21 cellular contexts compared by ENCODE assay signal in the genomic region with DNA sequence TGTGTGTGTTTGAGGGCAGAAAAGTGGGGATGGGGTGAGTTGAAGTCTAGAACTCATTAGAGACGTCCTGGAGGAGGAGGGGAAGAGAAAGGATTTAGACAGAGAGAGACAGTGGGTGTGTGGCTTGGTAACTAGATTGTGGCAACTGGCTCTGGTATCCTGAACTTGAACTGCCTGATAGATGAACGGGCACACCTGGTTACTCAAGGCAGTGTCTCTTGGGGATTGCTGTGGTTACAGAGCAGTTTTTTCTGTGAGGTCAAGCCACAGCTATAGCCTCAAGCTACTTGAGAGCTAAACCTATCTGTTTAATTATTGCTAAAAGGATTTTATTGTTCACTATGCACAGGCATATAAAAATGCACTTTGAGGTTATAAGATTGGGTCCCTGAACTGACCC. TPM values are rescaled to one million over a fixed set of nuclear protein-coding genes. Genes with fewer than 3 reads are reported as not detected.
A peak's percentile ranks its signal among the peaks of the same experiment; 100 is the strongest.
DNase-seq lines count a peak whose midpoint lies in the region; ATAC-seq and TF ChIP-seq lines count a peak whose summit lies in the region.
"Had no signal": no experiment of that assay in that cellular context is flagged by ENCODE, and none has a peak within 500 bp of the region (broad histone marks: within the 10 kb centered on the region; RNA-seq: fewer than 3 reads in every experiment).

No MANE protein-coding gene starts in this region.

- TF ChIP-seq CTCF in GM12865 (IDR thresholded peaks at IDR 0.05; ENCODE audit: insufficient read depth, low read depth, low read length, missing control alignments), result no peak
- TF ChIP-seq CTCF in fibroblast of mammary gland (conservative IDR thresholded peaks at IDR 0.05; ENCODE audit: control insufficient read depth, insufficient read depth, low read depth, low read length), result no peak

- no peaks in the 10 kb centered on the region for H3K4me1 Mint-ChIP-seq in activated CD4-positive, alpha-beta T cell treated with anti-CD3 and anti-CD28 coated beads for 36 hours
- H3K4me1 Mint-ChIP-seq: activated CD4-positive, alpha-beta T cell treated with anti-CD3 and anti-CD28 coated beads, Interleukin-2, amount 10 ng/mL, durations not matched to agents 24 days and 14 days; central memory CD8-positive, alpha-beta T cell had no signal

- intact Hi-C loops in activated CD4-positive, alpha-beta T cell treated with anti-CD3 and anti-CD28 coated beads for 36 hours (cut with DNase I, micrococcal nuclease), result no loop called here

- no peak overlapping the region for H3K27ac Mint-ChIP-seq in activated CD4-positive, alpha-beta T cell treated with anti-CD3 and anti-CD28 coated beads for 36 hours
- H3K27ac Mint-ChIP-seq: activated CD4-positive, alpha-beta T cell treated with anti-CD3 and anti-CD28 coated beads, Interleukin-2, amount 10 ng/mL, durations not matched to agents 24 days and 14 days; stimulated activated naive CD8-positive, alpha-beta T cell treated with anti-CD3 and anti-CD28 coated beads, Interleukin-15, Interleukin-2, amounts not matched to agents 100 ng/mL and 50 ng/mL, for 24 hours had no signal

- no peaks in the 10 kb centered on the region for H3K9me3 Mint-ChIP-seq in activated CD4-positive, alpha-beta T cell treated with anti-CD3 and anti-CD28 coated beads for 36 hours (ENCODE audit: low read depth)
- H3K9me3 Mint-ChIP-seq: activated CD4-positive, alpha-beta T cell treated with anti-CD3 and anti-CD28 coated beads, Interleukin-2, amount 10 ng/mL, durations not matched to agents 24 days and 14 days; central memory CD8-positive, alpha-beta T cell; stimulated activated naive CD8-positive, alpha-beta T cell treated with anti-CD3 and anti-CD28 coated beads, Interleukin-15, Interleukin-2, amounts not matched to agents 100 ng/mL and 50 ng/mL, for 24 hours had no signal

- H3K4me3 ChIP-seq in GM12865 (ENCODE audit: low read depth, low read length), result no peak overlapping the region
- no peak overlapping the region for H3K4me3 ChIP-seq in fibroblast of mammary gland (ENCODE audit: control insufficient read depth, low read depth, low read length)
- H3K4me3 ChIP-seq: adrenal gland, upper lobe of right lung had no signal

- peak; percentile 25 for DNase-seq in GM12865 (ENCODE audit: low read depth)
- peak; percentile 75 for DNase-seq in LHCN-M2 (ENCODE audit: low read depth)
- DNase-seq in fibroblast of mammary gland (ENCODE audit: low read depth), result peak; percentile 45
- DNase-seq in activated CD4-positive, alpha-beta T cell treated with anti-CD3 and anti-CD28 coated beads for 36 hours, result no peak
- no peak for DNase-seq in NCI-H774 (lab: John Stamatoyannopoulos, UW)
- no peak for DNase-seq in SKM-1 treated with dmso at 0.1 percent for 144 hours (lab: John Stamatoyannopoulos, UW; ENCODE audit: unreplicated experiment)
- DNase-seq: activated CD4-positive, alpha-beta T cell treated with anti-CD3 and anti-CD28 coated beads, Interleukin-2, amount 10 ng/mL, durations not matched to agents 24 days and 14 days; activated T-cell treated with anti-CD3 and anti-CD28 coated beads, Interleukin-2, amount 50 U/mL, for 48 hours; adrenal gland; BE2C; DMS53; effector memory CD4-positive, alpha-beta T cell; KG1; NCI-H1694 treated with DMSO at 0.1 percent for 48 hours; T-helper 2 cell; upper lobe of right lung had no signal

- H3K27me3 Mint-ChIP-seq in activated CD4-positive, alpha-beta T cell treated with anti-CD3 and anti-CD28 coated beads for 36 hours, result peaks cover 18% of the 10 kb centered on the region

- H3K36me3 Mint-ChIP-seq in activated CD4-positive, alpha-beta T cell treated with anti-CD3 and anti-CD28 coated beads for 36 hours (ENCODE audit: low read depth), result no peaks in the 10 kb centered on the region

- CTCF ChIA-PET in activated CD4-positive, alpha-beta T cell treated with anti-CD3 and anti-CD28 coated beads for 36 hours (lab: Charles Lee), result no interaction called here

- POLR2A ChIA-PET in activated CD4-positive, alpha-beta T cell treated with anti-CD3 and anti-CD28 coated beads for 36 hours (lab: Charles Lee), result no interaction called here

- peak; percentile 79 for ATAC-seq in GM21619 (IDR thresholded peaks at IDR 0.05; ENCODE audit: unreplicated experiment)
- ATAC-seq in activated CD4-positive, alpha-beta T cell treated with anti-CD3 and anti-CD28 coated beads for 36 hours, result no peak
- no peak for ATAC-seq in GM21576 (IDR thresholded peaks at IDR 0.05; ENCODE audit: unreplicated experiment)
- ATAC-seq: left lobe of liver, upper lobe of right lung had no signal

- no peak overlapping the region for H3K4me3 Mint-ChIP-seq in activated CD4-positive, alpha-beta T cell treated with anti-CD3 and anti-CD28 coated beads for 36 hours
- H3K4me3 Mint-ChIP-seq: activated CD4-positive, alpha-beta T cell treated with anti-CD3 and anti-CD28 coated beads, Interleukin-2, amount 10 ng/mL, durations not matched to agents 24 days and 14 days; central memory CD8-positive, alpha-beta T cell; stimulated activated naive CD8-positive, alpha-beta T cell treated with anti-CD3 and anti-CD28 coated beads, Interleukin-15, Interleukin-2, amounts not matched to agents 100 ng/mL and 50 ng/mL, for 24 hours had no signal

RNA-seq across cellular contexts. Expression of gene MYH2, which starts 29.8 kb away (rescaled TPM):
- total RNA-seq in LHCN-M2 (2014; rRNA removed), result 0.06 and 0.11 TPM in 2 replicates
- 0.38 TPM for polyA plus RNA-seq in LHCN-M2 (2012)
- not detected for total RNA-seq in activated CD4-positive, alpha-beta T cell treated with anti-CD3 and anti-CD28 coated beads for 36 hours
- total RNA-seq: activated CD4-positive, alpha-beta T cell treated with anti-CD3 and anti-CD28 coated beads, Interleukin-2, amount 10 ng/mL, durations not matched to agents 24 days and 14 days; left lobe of liver had no signal

Comparison
In these comparisons a context has a peak if more than half of its experiments do, and no peak if none do; other contexts are left out.
1. DNase-seq: peak in GM12865 (single experiment), LHCN-M2 (single experiment) and fibroblast of mammary gland (single experiment); none in activated CD4-positive, alpha-beta T cell treated with anti-CD3 and anti-CD28 coated beads for 36 hours (single experiment), NCI-H774 (single experiment) and SKM-1 treated with dmso at 0.1 percent for 144 hours (single experiment).